Comparison of ENCODE assay signal across 1 cellular context in genomic region chr2:47297767-47298401, GRCh38.
TF ChIP-seq lines count a peak whose summit lies in the region.

No MANE protein-coding gene starts in this region.

TF ChIP-seq in A549, 52 proteins besides CTCF, POLR2A, EP300 and RAD21 (continued from another document):
- TF ChIP-seq RCOR1 (IDR thresholded peaks at IDR 0.05; ENCODE audit: low read depth, low read length), result no peak
- no peak for TF ChIP-seq ESRRA (IDR thresholded peaks at IDR 0.05; ENCODE audit: borderline replicate concordance, low read length)
- TF ChIP-seq MYC (IDR thresholded peaks at IDR 0.05; ENCODE audit: borderline replicate concordance, low read length), result no peak
- no peak for TF ChIP-seq CBX8 (IDR thresholded peaks at IDR 0.05)
- TF ChIP-seq JUN (IDR thresholded peaks at IDR 0.05), result no peak
- no peak for TF ChIP-seq RNF2 (IDR thresholded peaks at IDR 0.05; ENCODE audit: borderline replicate concordance, low read depth)
- no peak for TF ChIP-seq CHD2 (IDR thresholded peaks at IDR 0.05; ENCODE audit: low read length, partially characterized antibody)
- 0 out of 2 replicates have a peak, but pooled peaks have one; percentile 51 for TF ChIP-seq ATOH8 (CRISPR knock-in tag; IDR thresholded peaks at IDR 0.05; ENCODE audit: low read depth)
- no peak for TF ChIP-seq BHLHE40 (IDR thresholded peaks at IDR 0.05; ENCODE audit: low read depth, low read length)
- TF ChIP-seq HEYL (CRISPR knock-in tag; IDR thresholded peaks at IDR 0.05), result no peak; the same call in 1 of the 2 replicates
- no peak for TF ChIP-seq HDAC2 (IDR thresholded peaks at IDR 0.05)
- 0 out of 2 replicates have a peak, but pooled peaks have one; percentile 44 for TF ChIP-seq ZSCAN20 (CRISPR knock-in tag; IDR thresholded peaks at IDR 0.05)
- no peak for TF ChIP-seq SREBF2 (IDR thresholded peaks at IDR 0.05)
- no peak for TF ChIP-seq HOXA7 (CRISPR knock-in tag; IDR thresholded peaks at IDR 0.05)
- TF ChIP-seq, protein P1, sequence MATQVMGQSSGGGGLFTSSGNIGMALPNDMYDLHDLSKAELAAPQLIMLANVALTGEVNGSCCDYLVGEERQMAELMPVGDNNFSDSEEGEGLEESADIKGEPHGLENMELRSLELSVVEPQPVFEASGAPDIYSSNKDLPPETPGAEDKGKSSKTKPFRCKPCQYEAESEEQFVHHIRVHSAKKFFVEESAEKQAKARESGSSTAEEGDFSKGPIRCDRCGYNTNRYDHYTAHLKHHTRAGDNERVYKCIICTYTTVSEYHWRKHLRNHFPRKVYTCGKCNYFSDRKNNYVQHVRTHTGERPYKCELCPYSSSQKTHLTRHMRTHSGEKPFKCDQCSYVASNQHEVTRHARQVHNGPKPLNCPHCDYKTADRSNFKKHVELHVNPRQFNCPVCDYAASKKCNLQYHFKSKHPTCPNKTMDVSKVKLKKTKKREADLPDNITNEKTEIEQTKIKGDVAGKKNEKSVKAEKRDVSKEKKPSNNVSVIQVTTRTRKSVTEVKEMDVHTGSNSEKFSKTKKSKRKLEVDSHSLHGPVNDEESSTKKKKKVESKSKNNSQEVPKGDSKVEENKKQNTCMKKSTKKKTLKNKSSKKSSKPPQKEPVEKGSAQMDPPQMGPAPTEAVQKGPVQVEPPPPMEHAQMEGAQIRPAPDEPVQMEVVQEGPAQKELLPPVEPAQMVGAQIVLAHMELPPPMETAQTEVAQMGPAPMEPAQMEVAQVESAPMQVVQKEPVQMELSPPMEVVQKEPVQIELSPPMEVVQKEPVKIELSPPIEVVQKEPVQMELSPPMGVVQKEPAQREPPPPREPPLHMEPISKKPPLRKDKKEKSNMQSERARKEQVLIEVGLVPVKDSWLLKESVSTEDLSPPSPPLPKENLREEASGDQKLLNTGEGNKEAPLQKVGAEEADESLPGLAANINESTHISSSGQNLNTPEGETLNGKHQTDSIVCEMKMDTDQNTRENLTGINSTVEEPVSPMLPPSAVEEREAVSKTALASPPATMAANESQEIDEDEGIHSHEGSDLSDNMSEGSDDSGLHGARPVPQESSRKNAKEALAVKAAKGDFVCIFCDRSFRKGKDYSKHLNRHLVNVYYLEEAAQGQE (IDR thresholded peaks at IDR 0.05), result no peak
- peak; percentile 56; the same call in 1 of the 2 replicates for TF ChIP-seq HOXB5 (CRISPR knock-in tag; IDR thresholded peaks at IDR 0.05)
- no peak for TF ChIP-seq MAX (IDR thresholded peaks at IDR 0.05)
- TF ChIP-seq ZFP36 (IDR thresholded peaks at IDR 0.05; ENCODE audit: borderline replicate concordance, partially characterized antibody), result no peak
- TF ChIP-seq, protein P2, sequence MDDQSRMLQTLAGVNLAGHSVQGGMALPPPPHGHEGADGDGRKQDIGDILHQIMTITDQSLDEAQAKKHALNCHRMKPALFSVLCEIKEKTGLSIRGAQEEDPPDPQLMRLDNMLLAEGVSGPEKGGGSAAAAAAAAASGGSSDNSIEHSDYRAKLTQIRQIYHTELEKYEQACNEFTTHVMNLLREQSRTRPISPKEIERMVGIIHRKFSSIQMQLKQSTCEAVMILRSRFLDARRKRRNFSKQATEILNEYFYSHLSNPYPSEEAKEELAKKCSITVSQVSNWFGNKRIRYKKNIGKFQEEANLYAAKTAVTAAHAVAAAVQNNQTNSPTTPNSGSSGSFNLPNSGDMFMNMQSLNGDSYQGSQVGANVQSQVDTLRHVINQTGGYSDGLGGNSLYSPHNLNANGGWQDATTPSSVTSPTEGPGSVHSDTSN (IDR thresholded peaks at IDR 0.05), result no peak
- TF ChIP-seq EHF (CRISPR knock-in tag; IDR thresholded peaks at IDR 0.05), result no peak
- no peak for TF ChIP-seq KDM1A (IDR thresholded peaks at IDR 0.05; ENCODE audit: low read depth)
- peak in 1 of 2 experiments; percentile 67; a peak in 1 of 4 replicates for TF ChIP-seq CEBPB (IDR thresholded peaks at IDR 0.05)
- no peak for TF ChIP-seq MAZ (IDR thresholded peaks at IDR 0.05; ENCODE audit: borderline replicate concordance, low read depth, low read length)
- no peak for TF ChIP-seq ZNF302 (CRISPR knock-in tag; IDR thresholded peaks at IDR 0.05)
- TF ChIP-seq, protein P3, sequence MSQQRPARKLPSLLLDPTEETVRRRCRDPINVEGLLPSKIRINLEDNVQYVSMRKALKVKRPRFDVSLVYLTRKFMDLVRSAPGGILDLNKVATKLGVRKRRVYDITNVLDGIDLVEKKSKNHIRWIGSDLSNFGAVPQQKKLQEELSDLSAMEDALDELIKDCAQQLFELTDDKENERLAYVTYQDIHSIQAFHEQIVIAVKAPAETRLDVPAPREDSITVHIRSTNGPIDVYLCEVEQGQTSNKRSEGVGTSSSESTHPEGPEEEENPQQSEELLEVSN (IDR thresholded peaks at IDR 0.05; ENCODE audit: borderline replicate concordance, low read depth), result no peak
- TF ChIP-seq FOSB (CRISPR knock-in tag; IDR thresholded peaks at IDR 0.05), result no peak
- no peak for TF ChIP-seq KDM5A (IDR thresholded peaks at IDR 0.05)
TF ChIP-seq in A549: peak in this region for 4.
